Comparison of ENCODE assay signal across 10 cellular contexts in genomic region chrX:153610834-153611209, GRCh38. TPM values are rescaled to one million over a fixed set of nuclear protein-coding genes. Genes with fewer than 3 reads are reported as not detected.
DNase-seq lines count a peak whose midpoint lies in the region; ATAC-seq and TF ChIP-seq lines count a peak whose summit lies in the region.
"Had no signal": no experiment of that assay in that cellular context is flagged by ENCODE, and none has a peak within 500 bp of the region (broad histone marks: within the 10 kb centered on the region; RNA-seq: fewer than 3 reads in every experiment).

No MANE protein-coding gene starts in this region.

- H3K4me3 ChIP-seq in liver (ENCODE audit: low read depth in 1 of 3, low read length in 3 of 3) = peak overlapping the region in 1 of 3 donors; percentile 38

- peaks cover 58% of the 10 kb centered on the region for H3K27me3 Mint-ChIP-seq in activated naive CD4-positive, alpha-beta T cell treated with anti-CD3 and anti-CD28 coated beads, Interleukin-2, amount 10 ng/mL, durations not matched to agents 7 days and 5 days
- no peaks in the 10 kb centered on the region for H3K27me3 Mint-ChIP-seq in activated CD8-positive, alpha-beta T cell treated with anti-CD3 and anti-CD28 coated beads for 36 hours
- no peaks in the 10 kb centered on the region for H3K27me3 Mint-ChIP-seq in stimulated activated naive B cell treated with anti-CD40 and anti-IgM and Interleukin-4, amounts not matched to agents 10 μg/mL and 1 μg/mL and 100 μg/mL, for 72 hours
- H3K27me3 Mint-ChIP-seq: activated naive CD8-positive, alpha-beta T cell had no signal

- no peaks in the 10 kb centered on the region for H3K36me3 Mint-ChIP-seq in activated naive CD4-positive, alpha-beta T cell treated with anti-CD3 and anti-CD28 coated beads, Interleukin-2, amount 10 ng/mL, durations not matched to agents 7 days and 5 days
- H3K36me3 Mint-ChIP-seq in activated CD8-positive, alpha-beta T cell treated with anti-CD3 and anti-CD28 coated beads for 36 hours (ENCODE audit: low read depth) = no peaks in the 10 kb centered on the region
- H3K36me3 Mint-ChIP-seq in stimulated activated naive B cell treated with anti-CD40 and anti-IgM and Interleukin-4, amounts not matched to agents 10 μg/mL and 1 μg/mL and 100 μg/mL, for 72 hours = no peaks in the 10 kb centered on the region
- H3K36me3 Mint-ChIP-seq: activated naive CD8-positive, alpha-beta T cell had no signal

- H3K27me3 ChIP-seq in liver (ENCODE audit: control insufficient read depth in 4 of 4, insufficient read depth in 4 of 4, low read length in 3 of 4) = no peaks in the 10 kb centered on the region

- no peaks in the 10 kb centered on the region for H3K36me3 ChIP-seq in liver (ENCODE audit: control insufficient read depth in 4 of 4, insufficient read depth in 3 of 4, low read depth in 1 of 4, low read length in 3 of 4)

- peak overlapping the region; percentile 3 to 55 for H3K27ac ChIP-seq in liver (ENCODE audit: low read depth in 1 of 2, low read length in 2 of 2)

- no peak overlapping the region for H3K9ac ChIP-seq in liver (ENCODE audit: low read depth in 1 of 2, low read length in 2 of 2)

- H3K27ac Mint-ChIP-seq in activated naive CD4-positive, alpha-beta T cell treated with anti-CD3 and anti-CD28 coated beads, Interleukin-2, amount 10 ng/mL, durations not matched to agents 7 days and 5 days = no peak overlapping the region
- H3K27ac Mint-ChIP-seq in activated CD8-positive, alpha-beta T cell treated with anti-CD3 and anti-CD28 coated beads for 36 hours = no peak overlapping the region
- no peak overlapping the region for H3K27ac Mint-ChIP-seq in stimulated activated naive B cell treated with anti-CD40 and anti-IgM and Interleukin-4, amounts not matched to agents 10 μg/mL and 1 μg/mL and 100 μg/mL, for 72 hours

- no peaks in the 10 kb centered on the region for H3K9me3 Mint-ChIP-seq in activated naive CD4-positive, alpha-beta T cell treated with anti-CD3 and anti-CD28 coated beads, Interleukin-2, amount 10 ng/mL, durations not matched to agents 7 days and 5 days
- no peaks in the 10 kb centered on the region for H3K9me3 Mint-ChIP-seq in activated CD8-positive, alpha-beta T cell treated with anti-CD3 and anti-CD28 coated beads for 36 hours
- H3K9me3 Mint-ChIP-seq in stimulated activated naive B cell treated with anti-CD40 and anti-IgM and Interleukin-4, amounts not matched to agents 10 μg/mL and 1 μg/mL and 100 μg/mL, for 72 hours = no peaks in the 10 kb centered on the region

- peaks cover 4 to 11% (median 7%) of the 10 kb centered on the region in 4 donors for H3K4me1 ChIP-seq in liver (ENCODE audit: control insufficient read depth in 4 of 4, insufficient read depth in 4 of 4, low read length in 3 of 4)

- POLR2A ChIA-PET in activated CD8-positive, alpha-beta T cell treated with anti-CD3 and anti-CD28 coated beads for 36 hours (lab: Charles Lee) = no interaction called here

- CTCF ChIA-PET in activated naive CD4-positive, alpha-beta T cell treated with anti-CD3 and anti-CD28 coated beads, Interleukin-2, amount 10 ng/mL, durations not matched to agents 7 days and 5 days (lab: Charles Lee) = interaction anchor here (2.0 to 2.5 kb wide), 2 partner anchors 36 to 57 kb away, joined by 11 to 15 read pairs; partner anchors contain the start of gene DUSP9
- CTCF ChIA-PET in activated CD8-positive, alpha-beta T cell treated with anti-CD3 and anti-CD28 coated beads for 36 hours (lab: Charles Lee) = interaction anchor here (2.8 to 3.0 kb wide), 2 partner anchors 52 to 57 kb away, joined by 21 to 27 read pairs; no protein-coding TSS in a partner anchor

- no peak for DNase-seq in activated naive CD4-positive, alpha-beta T cell treated with anti-CD3 and anti-CD28 coated beads, Interleukin-2, amount 10 ng/mL, durations not matched to agents 7 days and 5 days
- no peak for DNase-seq in activated naive CD4-positive, alpha-beta T cell (lab: John Stamatoyannopoulos, UW)
- no peak for DNase-seq in activated CD8-positive, alpha-beta T cell treated with anti-CD3 and anti-CD28 coated beads for 36 hours
- no peak for DNase-seq in stimulated activated naive B cell treated with anti-CD40 and anti-IgM and Interleukin-4, amounts not matched to agents 10 μg/mL and 1 μg/mL and 100 μg/mL, for 72 hours
- no peak for DNase-seq in activated CD8-positive, alpha-beta memory T cell treated with anti-CD3 and anti-CD28 coated beads, Interleukin-2, amount 50 U/mL, for 4 hours
- no peak for DNase-seq in Right ventricle myocardium superior
- DNase-seq: SHP77 treated with DMSO at 0.1 percent for 48 hours had no signal

- WGBS in liver = 54% methylated on average over 9 of the region's 9 CpGs

- ATAC-seq in activated CD8-positive, alpha-beta T cell treated with anti-CD3 and anti-CD28 coated beads for 36 hours = no peak
- no peak for ATAC-seq in stimulated activated naive B cell treated with anti-CD40 and anti-IgM and Interleukin-4, amounts not matched to agents 10 μg/mL and 1 μg/mL and 100 μg/mL, for 72 hours (replicated peaks)
- ATAC-seq in Right ventricle myocardium superior (ENCODE audit: poor library complexity) (no peak), HG02798 (IDR thresholded peaks at IDR 0.05; ENCODE audit: poor library complexity, unreplicated experiment) (no peak)

- H3K4me3 Mint-ChIP-seq in activated naive CD4-positive, alpha-beta T cell treated with anti-CD3 and anti-CD28 coated beads, Interleukin-2, amount 10 ng/mL, durations not matched to agents 7 days and 5 days = peak overlapping the region; percentile 69
- peak overlapping the region; percentile 60 for H3K4me3 Mint-ChIP-seq in activated CD8-positive, alpha-beta T cell treated with anti-CD3 and anti-CD28 coated beads for 36 hours
- H3K4me3 Mint-ChIP-seq in stimulated activated naive B cell treated with anti-CD40 and anti-IgM and Interleukin-4, amounts not matched to agents 10 μg/mL and 1 μg/mL and 100 μg/mL, for 72 hours = peak overlapping the region; percentile 51 to 81

- intact Hi-C loops in activated CD8-positive, alpha-beta T cell treated with anti-CD3 and anti-CD28 coated beads for 36 hours (cut with micrococcal nuclease) = no loop called here
- intact Hi-C loops in Right ventricle myocardium superior (cut with DNase I) = no loop called here

- TF ChIP-seq RAD21 in liver (IDR thresholded peaks at IDR 0.05) = no peak

- peaks cover 21% of the 10 kb centered on the region for H3K4me1 Mint-ChIP-seq in activated naive CD4-positive, alpha-beta T cell treated with anti-CD3 and anti-CD28 coated beads, Interleukin-2, amount 10 ng/mL, durations not matched to agents 7 days and 5 days
- H3K4me1 Mint-ChIP-seq in activated CD8-positive, alpha-beta T cell treated with anti-CD3 and anti-CD28 coated beads for 36 hours (ENCODE audit: low read depth) = peaks cover 6% of the 10 kb centered on the region
- H3K4me1 Mint-ChIP-seq in stimulated activated naive B cell treated with anti-CD40 and anti-IgM and Interleukin-4, amounts not matched to agents 10 μg/mL and 1 μg/mL and 100 μg/mL, for 72 hours = peaks cover 11 to 26% of the 10 kb centered on the region in 2 donors

- H3K9me3 ChIP-seq in liver (ENCODE audit: control insufficient read depth in 4 of 4, low read length in 3 of 4) = peaks cover 0 to 4% (median 0%) of the 10 kb centered on the region in 4 donors

- no peak for TF ChIP-seq CTCF in activated CD8-positive, alpha-beta T cell treated with anti-CD3 and anti-CD28 coated beads for 36 hours (IDR thresholded peaks at IDR 0.05)
- TF ChIP-seq CTCF in liver (IDR thresholded peaks at IDR 0.05; ENCODE audit: low read depth, low read length, missing input control) = no peak

TF ChIP-seq in liver, 16 proteins besides CTCF, POLR2A, EP300 and RAD21 (continues in another document):
- TF ChIP-seq ATF3 (IDR thresholded peaks at IDR 0.05) = no peak
- no peak for TF ChIP-seq REST (IDR thresholded peaks at IDR 0.05)
- TF ChIP-seq SP1 (IDR thresholded peaks at IDR 0.05) = no peak
- no peak for TF ChIP-seq GABPA (IDR thresholded peaks at IDR 0.05 in 1 of 2, conservative IDR thresholded peaks at IDR 0.05 in 1 of 2)
- no peak for TF ChIP-seq MAX (IDR thresholded peaks at IDR 0.05)
- no peak for TF ChIP-seq TAF1 (conservative IDR thresholded peaks at IDR 0.05)

RNA-seq across cellular contexts. Expression of gene CCNQ, which starts 11.9 kb away (rescaled TPM):
- total RNA-seq in activated CD8-positive, alpha-beta T cell treated with anti-CD3 and anti-CD28 coated beads for 36 hours = 10 to 100 TPM; 18.5 to 21.3 TPM
- 1 to 10 TPM; 8.9 to 9.7 TPM for total RNA-seq in liver
- polyA plus RNA-seq in liver = 10 to 100 TPM in 1 of 2 donors, 1 to 10 TPM in 1; 9.9 to 14.7 TPM
- total RNA-seq in Right ventricle myocardium superior = 40.7 TPM

RNA-seq across cellular contexts. Expression of gene DUSP9, which starts 36.2 kb away (rescaled TPM):
- total RNA-seq in activated CD8-positive, alpha-beta T cell treated with anti-CD3 and anti-CD28 coated beads for 36 hours = under 1 TPM in 1 of 2 experiments, not detected in 1; 0.14 TPM
- total RNA-seq in liver = 100 to 1,000 TPM in 1 of 2 donors, 1 to 10 TPM in 1; 1.9 to 164 TPM
- under 1 TPM; 0.42 to 0.90 TPM for polyA plus RNA-seq in liver
- total RNA-seq in Right ventricle myocardium superior = not detected
